ENCODE assay signal across 8 cellular contexts in the genomic region with DNA sequence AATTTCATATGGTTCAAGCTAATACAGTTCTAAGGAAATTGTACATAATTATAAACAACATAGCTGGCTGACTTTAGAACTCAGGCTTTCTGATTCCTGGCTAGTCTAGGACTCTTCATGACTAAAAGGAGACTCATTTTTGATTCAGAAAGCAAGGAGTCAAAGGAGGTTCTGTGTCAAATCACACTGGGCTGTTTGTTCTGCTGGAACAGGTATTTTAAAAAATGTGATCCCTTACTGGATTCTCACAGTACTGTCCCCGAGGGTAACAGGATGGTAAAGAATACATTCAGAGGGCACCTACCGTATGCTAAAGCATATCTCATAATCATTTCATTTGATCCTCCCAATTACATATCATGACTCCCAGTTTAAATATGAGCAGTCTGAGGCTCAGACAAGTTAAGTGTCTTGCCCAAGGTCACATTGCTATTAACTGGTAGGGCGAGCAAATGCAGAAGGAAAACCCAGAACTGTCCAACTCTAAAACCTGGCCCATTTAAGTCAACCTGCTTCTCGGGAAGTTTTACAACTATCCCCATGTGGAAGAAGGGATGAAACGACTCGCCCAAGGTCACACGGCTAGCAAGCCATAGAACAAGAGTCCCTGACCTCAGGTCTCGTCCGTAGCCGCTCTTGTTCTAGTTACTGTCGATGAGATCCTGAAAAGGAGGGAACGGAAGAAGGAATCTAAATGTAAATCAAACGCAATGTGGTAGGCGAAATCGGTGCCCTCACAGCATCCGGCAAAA. TPM values are rescaled to one million over a fixed set of nuclear protein-coding genes. Genes with fewer than 3 reads are reported as not detected.
A peak's percentile ranks its signal among the peaks of the same experiment; 100 is the strongest.
DNase-seq lines count a peak whose midpoint lies in the region; ATAC-seq and TF ChIP-seq lines count a peak whose summit lies in the region.

No MANE protein-coding gene starts in this region.

- no peak for TF ChIP-seq CTCF in WI38 (IDR thresholded peaks at IDR 0.05; ENCODE audit: low read depth, low read length)

- DNase-seq in activated CD4-positive, alpha-beta T cell treated with anti-CD3 and anti-CD28 coated beads, Interleukin-2, amount 50 U/mL, for 1 hour, result peak; percentile 1
- no peak for DNase-seq in activated CD4-positive, alpha-beta T cell treated with anti-CD3 and anti-CD28 coated beads for 1 hour
- DNase-seq in Right ventricle myocardium superior (no peak), NCI-H1417 treated with DMSO at 0.1 percent for 48 hours (lab: John Stamatoyannopoulos, UW) (no peak)
- no peak for DNase-seq in activated effector memory CD4-positive, alpha-beta T cell treated with Interleukin-2 at 50 U/mL for 16 hours

- H3K27me3 ChIP-seq in rectal smooth muscle tissue (ENCODE audit: control insufficient read depth, insufficient read depth, low read length), result no peaks in the 10 kb centered on the region

- peaks cover 2% of the 10 kb centered on the region for H3K36me3 ChIP-seq in rectal smooth muscle tissue (ENCODE audit: control insufficient read depth, insufficient read depth, low read length)

- ATAC-seq in HG02981 (IDR thresholded peaks at IDR 0.05; ENCODE audit: unreplicated experiment) (peak; percentile 12), Right ventricle myocardium superior (ENCODE audit: poor library complexity) (peak; percentile 18)

- peaks cover 12% of the 10 kb centered on the region for H3K4me1 ChIP-seq in rectal smooth muscle tissue (ENCODE audit: control insufficient read depth, insufficient read depth, low read length)

- peak overlapping the region; percentile 97 for H3K4me3 ChIP-seq in WI38 (ENCODE audit: low read depth, low read length)
- peak overlapping the region; percentile 99 for H3K4me3 ChIP-seq in rectal smooth muscle tissue (ENCODE audit: low read length)

- intact Hi-C loops in Right ventricle myocardium superior (cut with DNase I), result no loop called here

- peak overlapping the region; percentile 81 for H3K27ac ChIP-seq in rectal smooth muscle tissue (ENCODE audit: low read depth, low read length)

- H3K9ac ChIP-seq in rectal smooth muscle tissue (ENCODE audit: low read length), result peak overlapping the region; percentile 98

RNA-seq across cellular contexts. Expression of a gene that starts 0.7 kb away (rescaled TPM):
- total RNA-seq in Right ventricle myocardium superior, result 20.3 TPM
